13 cellular contexts compared by ENCODE assay signal in genomic region chr20:41654884-41655283, GRCh38. TPM values are rescaled to one million over a fixed set of nuclear protein-coding genes. Genes with fewer than 3 reads are reported as not detected.
DNase-seq lines count a peak whose midpoint lies in the region; TF ChIP-seq lines count a peak whose summit lies in the region.
"Had no signal": no experiment of that assay in that cellular context is flagged by ENCODE, and none has a peak within 500 bp of the region (broad histone marks: within the 10 kb centered on the region; RNA-seq: fewer than 3 reads in every experiment).

No MANE protein-coding gene starts in this region.

- H3K4me3 ChIP-seq in trophoblast cell (ENCODE audit: low read depth, low read length) (no peak overlapping the region), ascending aorta (no peak overlapping the region)
- no peak overlapping the region for H3K4me3 ChIP-seq in CD4-positive, alpha-beta memory T cell (ENCODE audit: low read length in 2 of 2)

- no peak overlapping the region for H3K27ac Mint-ChIP-seq in CD4-positive, alpha-beta memory T cell
- H3K27ac Mint-ChIP-seq: activated CD4-positive, alpha-beta memory T cell treated with anti-CD3 and anti-CD28 coated beads for 36 hours; activated naive CD4-positive, alpha-beta T cell treated with anti-CD3 and anti-CD28 coated beads, Interleukin-2, amount 50 U/mL, for 24 hours; CD14-positive monocyte; natural killer cell had no signal

- no peak overlapping the region for H2BK12ac ChIP-seq in trophoblast cell (ENCODE audit: low read length)

- H3K14ac ChIP-seq in trophoblast cell (ENCODE audit: low read length), result no peak overlapping the region

- H2BK120ac ChIP-seq in trophoblast cell (ENCODE audit: insufficient read depth, low read length, poor library complexity), result no peak overlapping the region

- no peak overlapping the region for H2AK5ac ChIP-seq in trophoblast cell (ENCODE audit: low read length)

- no peak overlapping the region for H4K8ac ChIP-seq in trophoblast cell (ENCODE audit: low read depth, low read length)

- CTCF ChIA-PET in CD4-positive, alpha-beta memory T cell (lab: Charles Lee; ENCODE audit: partially characterized antibody), result no interaction called here

- WGBS in trophoblast cell (ENCODE audit: extremely low coverage, insufficient coverage, insufficient read length), result no CpG with 5 or more reads among the region's 1 CpG

- H3K36me3 ChIP-seq in trophoblast cell (ENCODE audit: control insufficient read depth in 1 of 2, insufficient read depth in 2 of 2, low read length in 2 of 2) (no peaks in the 10 kb centered on the region), ascending aorta (no peaks in the 10 kb centered on the region)
- H3K36me3 ChIP-seq in CD4-positive, alpha-beta memory T cell (ENCODE audit: insufficient read depth, low read length), result no peaks in the 10 kb centered on the region

- no peaks in the 10 kb centered on the region for H3K9me3 Mint-ChIP-seq in CD4-positive, alpha-beta memory T cell
- H3K9me3 Mint-ChIP-seq: activated CD4-positive, alpha-beta memory T cell treated with anti-CD3 and anti-CD28 coated beads for 36 hours; activated naive CD4-positive, alpha-beta T cell treated with anti-CD3 and anti-CD28 coated beads, Interleukin-2, amount 50 U/mL, for 24 hours; natural killer cell had no signal

- POLR2A ChIA-PET in CD4-positive, alpha-beta memory T cell (lab: Charles Lee; ENCODE audit: partially characterized antibody), result no interaction called here

- no peak overlapping the region for H3K9ac ChIP-seq in trophoblast cell (ENCODE audit: low read length)

- H3K4me1 ChIP-seq in trophoblast cell (ENCODE audit: control insufficient read depth in 1 of 2, insufficient read depth in 2 of 2, low read length in 2 of 2) (no peaks in the 10 kb centered on the region), ascending aorta (no peaks in the 10 kb centered on the region)
- H3K4me1 ChIP-seq in CD4-positive, alpha-beta memory T cell (ENCODE audit: insufficient read depth, low read length), result no peaks in the 10 kb centered on the region

- intact Hi-C loops in CD4-positive, alpha-beta memory T cell (cut with micrococcal nuclease), result no loop called here
- intact Hi-C loops in ascending aorta (cut with DNase I), result no loop called here

- no peak overlapping the region for H4K91ac ChIP-seq in trophoblast cell (ENCODE audit: low read depth, low read length)

- H3K27me3 ChIP-seq in trophoblast cell (ENCODE audit: insufficient read depth, low read length), result no peaks in the 10 kb centered on the region
- H3K27me3 ChIP-seq in CD4-positive, alpha-beta memory T cell (ENCODE audit: insufficient read depth, low read length), result no peaks in the 10 kb centered on the region
- no peaks in the 10 kb centered on the region for H3K27me3 ChIP-seq in ascending aorta

- DNase-seq in AG08396 (ENCODE audit: low spot score) (peak; percentile 50), HuH-7 (ENCODE audit: low spot score) (peak; percentile 12), amniotic epithelial cell (ENCODE audit: low read depth) (peak; percentile 35), iPS-NIHi7 (ENCODE audit: extremely low spot score) (peak; percentile 79), trophoblast cell (no peak), ascending aorta (ENCODE audit: low spot score in 2 of 2) (no peak), superior temporal gyrus (ENCODE audit: extremely low spot score) (no peak)
- DNase-seq in CD4-positive, alpha-beta memory T cell, result no peak
- DNase-seq: activated CD4-positive, alpha-beta memory T cell treated with anti-CD3 and anti-CD28 coated beads for 36 hours; effector CD8-positive, alpha-beta T cell; natural killer cell had no signal

- peaks cover 0 to 3% (median under 1%) of the 10 kb centered on the region in 4 donors for H3K4me1 Mint-ChIP-seq in CD4-positive, alpha-beta memory T cell
- H3K4me1 Mint-ChIP-seq: activated naive CD4-positive, alpha-beta T cell treated with anti-CD3 and anti-CD28 coated beads, Interleukin-2, amount 50 U/mL, for 24 hours had no signal

- no peaks in the 10 kb centered on the region for H3K36me3 Mint-ChIP-seq in CD4-positive, alpha-beta memory T cell
- H3K36me3 Mint-ChIP-seq: activated CD4-positive, alpha-beta memory T cell treated with anti-CD3 and anti-CD28 coated beads for 36 hours; activated naive CD4-positive, alpha-beta T cell treated with anti-CD3 and anti-CD28 coated beads, Interleukin-2, amount 50 U/mL, for 24 hours; CD14-positive monocyte; natural killer cell had no signal

- H3K27ac ChIP-seq in trophoblast cell (ENCODE audit: low read depth, low read length) (no peak overlapping the region), ascending aorta (no peak overlapping the region)
- no peak overlapping the region for H3K27ac ChIP-seq in CD4-positive, alpha-beta memory T cell (ENCODE audit: low read depth, low read length)

- no peak overlapping the region for H4K12ac ChIP-seq in trophoblast cell (ENCODE audit: low read depth, low read length)

- H3K9me3 ChIP-seq in trophoblast cell (ENCODE audit: insufficient read depth, low read depth, low read length) (no peaks in the 10 kb centered on the region), ascending aorta (no peaks in the 10 kb centered on the region)
- H3K9me3 ChIP-seq in CD4-positive, alpha-beta memory T cell (ENCODE audit: control insufficient read depth in 1 of 2, low read length in 2 of 2), result no peaks in the 10 kb centered on the region

- no peaks in the 10 kb centered on the region for H3K79me1 ChIP-seq in trophoblast cell (ENCODE audit: low read length)

- H2BK5ac ChIP-seq in trophoblast cell (ENCODE audit: low read depth, low read length, poor library complexity), result no peak overlapping the region

- no peak overlapping the region for H3K4me3 Mint-ChIP-seq in CD4-positive, alpha-beta memory T cell
- H3K4me3 Mint-ChIP-seq: activated CD4-positive, alpha-beta memory T cell treated with anti-CD3 and anti-CD28 coated beads for 36 hours; activated naive CD4-positive, alpha-beta T cell treated with anti-CD3 and anti-CD28 coated beads, Interleukin-2, amount 50 U/mL, for 24 hours; CD14-positive monocyte; natural killer cell had no signal

- H3K79me2 ChIP-seq in trophoblast cell (ENCODE audit: control insufficient read depth, insufficient read depth, low read length, poor library complexity), result no peaks in the 10 kb centered on the region

- no peak for TF ChIP-seq CTCF in ascending aorta (IDR thresholded peaks at IDR 0.05)

- no peak overlapping the region for H3K4me2 ChIP-seq in trophoblast cell (ENCODE audit: low read length)

- no peak overlapping the region for H2AFZ ChIP-seq in trophoblast cell (ENCODE audit: insufficient read depth, low read length, poor library complexity)

- no peak overlapping the region for H3K18ac ChIP-seq in trophoblast cell (ENCODE audit: low read length)

- H3K4ac ChIP-seq in trophoblast cell (ENCODE audit: low read depth, low read length), result no peak overlapping the region

- no peak overlapping the region for H3K23ac ChIP-seq in trophoblast cell (ENCODE audit: low read length)

- H3K27me3 Mint-ChIP-seq in CD4-positive, alpha-beta memory T cell, result peaks cover 10 to 28% of the 10 kb centered on the region in 2 donors

RNA-seq across cellular contexts. Expression of gene CHD6, which starts 36.7 kb away (rescaled TPM):
- polyA plus RNA-seq in trophoblast cell (2013), result 19.7 and 21.6 TPM in 2 replicates
- 10 to 100 TPM; 93.2 to 96.8 TPM for total RNA-seq in CD4-positive, alpha-beta memory T cell
- 10 to 100 TPM; 29.2 to 62.3 TPM for polyA plus RNA-seq in CD4-positive, alpha-beta memory T cell
- 42.9 TPM for total RNA-seq in ascending aorta

Comparison
In these comparisons a context has a peak if more than half of its experiments do, and no peak if none do; other contexts are left out.
1. DNase-seq: peak in AG08396 (single experiment), HuH-7 (single experiment), amniotic epithelial cell (single experiment) and iPS-NIHi7 (single experiment); none in trophoblast cell (0 of 2), CD4-positive, alpha-beta memory T cell (0 of 5), ascending aorta (0 of 2) and superior temporal gyrus (single experiment).